Comparison of ENCODE assay signal across 9 cellular contexts in the genomic region with DNA sequence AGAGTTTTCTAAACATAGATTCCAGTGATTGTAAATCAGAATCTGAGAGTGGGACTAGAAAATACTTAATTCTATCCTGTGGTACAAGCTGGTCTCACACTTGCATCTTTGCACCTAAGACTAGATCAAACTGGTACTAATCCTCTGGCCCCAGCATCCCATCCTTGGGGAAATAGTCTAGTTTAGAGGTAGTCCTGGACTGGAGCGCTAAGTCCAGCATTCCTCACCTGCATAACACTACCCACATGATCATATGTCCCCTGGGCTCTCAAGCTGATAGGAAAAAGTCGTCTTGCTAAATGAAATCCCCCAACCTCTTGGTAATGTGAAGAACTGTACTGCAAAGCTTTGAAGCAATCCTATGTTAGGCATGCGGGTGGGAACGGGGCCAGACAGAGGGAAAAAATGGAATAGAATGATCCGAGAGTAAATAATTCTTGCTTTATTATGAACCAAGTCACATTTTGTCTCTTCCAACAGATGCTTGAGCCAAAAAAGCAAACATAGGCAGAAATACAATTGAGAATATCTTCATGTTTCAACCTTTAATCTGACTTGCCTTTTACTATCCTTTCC. TPM values are rescaled to one million over a fixed set of nuclear protein-coding genes. Genes with fewer than 3 reads are reported as not detected.
DNase-seq lines count a peak whose midpoint lies in the region; ATAC-seq and TF ChIP-seq lines count a peak whose summit lies in the region.
"Had no signal": no experiment of that assay in that cellular context is flagged by ENCODE, and none has a peak within 500 bp of the region (broad histone marks: within the 10 kb centered on the region; RNA-seq: fewer than 3 reads in every experiment).

No MANE protein-coding gene starts in this region.

- CTCF ChIA-PET in Calu3 (lab: Charles Lee) = no interaction called here

- H2AFZ ChIP-seq in Loucy (ENCODE audit: low read length) = no peak overlapping the region

- no peaks in the 10 kb centered on the region for H3K9me3 ChIP-seq in Loucy (ENCODE audit: insufficient read depth, low read depth, low read length)
- no peaks in the 10 kb centered on the region for H3K9me3 ChIP-seq in breast epithelium
- H3K9me3 ChIP-seq: pancreas had no signal

- H3K27ac ChIP-seq in breast epithelium = peak overlapping the region; percentile 9 to 50

- TF ChIP-seq CTCF in Calu3 (IDR thresholded peaks at IDR 0.05; ENCODE audit: unreplicated experiment) (no peak), Loucy (conservative IDR thresholded peaks at IDR 0.05; ENCODE audit: low read length) (no peak), breast epithelium (IDR thresholded peaks at IDR 0.05) (no peak), progenitor cell of endocrine pancreas (IDR thresholded peaks at IDR 0.05; ENCODE audit: unreplicated experiment) (no peak)

- ATAC-seq in HG02884 (IDR thresholded peaks at IDR 0.05; ENCODE audit: unreplicated experiment) = no peak

- intact Hi-C loops in Calu3 (cut with micrococcal nuclease; ENCODE audit: unreplicated experiment) = loop anchor here (2.0 to 5.0 kb wide), 2 partner anchors 132 to 202 kb away; no protein-coding TSS in a partner anchor
- intact Hi-C loops in breast epithelium (cut with DNase I; ENCODE audit: low total_unique reads) = no loop called here

- peak overlapping the region; percentile 65 for H3K27ac Mint-ChIP-seq in Calu3 (ENCODE audit: unreplicated experiment)
- peak overlapping the region; percentile 65 for H3K27ac Mint-ChIP-seq in progenitor cell of endocrine pancreas

- no peak for DNase-seq in Calu3
- no peak for DNase-seq in breast epithelium (ENCODE audit: low spot score in 2 of 2)
- DNase-seq in progenitor cell of endocrine pancreas (ENCODE audit: low spot score, unreplicated experiment) = no peak
- no peak for DNase-seq in GM03348 (ENCODE audit: low spot score)
- no peak for DNase-seq in T1000 (lab: John Stamatoyannopoulos, UW)
- DNase-seq: EL, pancreas had no signal

- H3K36me3 ChIP-seq in Loucy (ENCODE audit: insufficient read depth, low read length) = peaks cover 46% of the 10 kb centered on the region
- H3K36me3 ChIP-seq in breast epithelium = no peaks in the 10 kb centered on the region

- peak overlapping the region; percentile 91 for H3K4me2 ChIP-seq in Loucy (ENCODE audit: low read depth, low read length, poor library complexity, severe bottlenecking)

- BruUV-seq in Calu3 (replicated peaks; lab: Mats Ljungman, UMichigan) = no TSS peak

- H3K9ac ChIP-seq in Loucy (ENCODE audit: low read depth, low read length, poor library complexity, severe bottlenecking) = no peak overlapping the region

- H3K4me3 ChIP-seq in Loucy (ENCODE audit: low read length, poor library complexity, severe bottlenecking) = peak overlapping the region; percentile 98
- H3K4me3 ChIP-seq in breast epithelium = no peak overlapping the region

- peaks cover 65% of the 10 kb centered on the region for H4K20me1 ChIP-seq in Loucy (ENCODE audit: insufficient read depth, low read length, poor library complexity, severe bottlenecking)

- H3K4me1 ChIP-seq in Loucy (ENCODE audit: insufficient read depth, low read length, poor library complexity, severe bottlenecking) (peaks cover 64% of the 10 kb centered on the region), breast epithelium (peaks cover 0 to 15% of the 10 kb centered on the region in 2 donors)

- H3K36me3 Mint-ChIP-seq in Calu3 (ENCODE audit: insufficient read depth, unreplicated experiment) (peaks cover 95% of the 10 kb centered on the region), progenitor cell of endocrine pancreas (ENCODE audit: insufficient read depth) (peaks cover 29% of the 10 kb centered on the region)

- no peaks in the 10 kb centered on the region for H3K27me3 Mint-ChIP-seq in Calu3 (ENCODE audit: unreplicated experiment)
- H3K27me3 Mint-ChIP-seq in progenitor cell of endocrine pancreas = no peaks in the 10 kb centered on the region

- no peak for TF ChIP-seq POLR2A in breast epithelium (IDR thresholded peaks at IDR 0.05)

- H3K9me3 Mint-ChIP-seq in Calu3 (ENCODE audit: low read depth, unreplicated experiment) (no peaks in the 10 kb centered on the region), progenitor cell of endocrine pancreas (ENCODE audit: low read depth) (no peaks in the 10 kb centered on the region)

- peaks cover 78% of the 10 kb centered on the region for H3K79me2 ChIP-seq in Loucy (ENCODE audit: insufficient read depth, low read length)

- H3K9me2 ChIP-seq in Loucy (replicated peaks; ENCODE audit: low read depth, low read length) = no peaks in the 10 kb centered on the region

- H3K27me3 ChIP-seq in Loucy (ENCODE audit: insufficient read depth, low read length, poor library complexity, severe bottlenecking) (no peaks in the 10 kb centered on the region), breast epithelium (no peaks in the 10 kb centered on the region)
- H3K27me3 ChIP-seq: pancreas had no signal

- H3F3A ChIP-seq in Loucy (ENCODE audit: low read depth) = peaks cover 4% of the 10 kb centered on the region; the same call in 1 of the 2 replicates

- H3K4me1 Mint-ChIP-seq in Calu3 (ENCODE audit: low read depth, unreplicated experiment) (peaks cover 58% of the 10 kb centered on the region), progenitor cell of endocrine pancreas (ENCODE audit: low read depth) (peaks cover 45% of the 10 kb centered on the region)

- H3K4me3 Mint-ChIP-seq in Calu3 (ENCODE audit: low read depth, unreplicated experiment) (peak overlapping the region; percentile 18), progenitor cell of endocrine pancreas (ENCODE audit: low read depth) (no peak overlapping the region)

RNA-seq across cellular contexts. Expression of a gene that starts 4.8 kb away (rescaled TPM):
- total RNA-seq in Calu3 (2022) (22.6 and 32.8 TPM in 2 replicates), breast epithelium (10 to 100 TPM; 31.4 to 42.6 (median 35.7) TPM), progenitor cell of endocrine pancreas (31.0 and 31.8 TPM in 2 replicates)

RNA-seq across cellular contexts. Expression of a gene that starts 24.0 kb away (rescaled TPM):
- 418 and 453 TPM in 2 replicates for total RNA-seq in Calu3 (2022)
- 100 to 1,000 TPM; 381 to 500 (median 416) TPM for total RNA-seq in breast epithelium
- 512 and 526 TPM in 2 replicates for total RNA-seq in progenitor cell of endocrine pancreas
